ENCODE assay signal across 7 cellular contexts in the genomic region with DNA sequence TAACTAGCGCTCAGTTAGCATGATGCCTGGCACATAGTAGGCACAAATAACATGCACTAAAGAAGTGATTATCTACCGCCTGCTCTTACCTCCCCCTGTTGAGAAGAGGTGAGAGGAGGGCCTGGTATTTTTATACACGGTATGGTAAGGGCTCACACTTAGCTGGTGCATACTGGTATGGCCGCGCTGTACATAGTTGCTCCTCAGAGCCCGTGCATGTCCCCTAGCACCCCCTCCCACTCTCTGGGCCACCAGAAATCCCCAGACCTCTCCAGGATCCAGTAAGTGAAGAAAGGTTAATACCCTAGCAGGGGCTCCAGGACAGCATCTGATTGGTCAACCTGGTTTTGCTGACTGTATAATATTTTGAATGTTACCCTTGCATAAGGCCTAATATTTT.
"Had no signal": no experiment of that assay in that cellular context is flagged by ENCODE, and none has a peak within 500 bp of the region (broad histone marks: within the 10 kb centered on the region; RNA-seq: fewer than 3 reads in every experiment).

No MANE protein-coding gene starts in this region.

- ATAC-seq: HepG2, K562 had no signal

- H3K27ac ChIP-seq: HL-60, KMS-11 had no signal

- H3K4me3 ChIP-seq: K562 had no signal

- DNase-seq: IMR-90, KBM-7, KG1 had no signal
